ENCODE assay signal across 9 cellular contexts in genomic region chr21:33071878-33072306, GRCh38. TPM values are rescaled to one million over a fixed set of nuclear protein-coding genes. Genes with fewer than 3 reads are reported as not detected.
A peak's percentile ranks its signal among the peaks of the same experiment; 100 is the strongest.
DNase-seq lines count a peak whose midpoint lies in the region; ATAC-seq, FAIRE-seq and TF ChIP-seq lines count a peak whose summit lies in the region.
"Had no signal": no experiment of that assay in that cellular context is flagged by ENCODE, and none has a peak within 500 bp of the region (broad histone marks: within the 10 kb centered on the region; RNA-seq: fewer than 3 reads in every experiment).

No MANE protein-coding gene starts in this region.

- in situ Hi-C loops in HepG2 (cut with HindIII; ENCODE audit: extremely low pct_ligation_motif_present, low pct_unique_long_range_greater_than_20kb) = no loop called here

- TF ChIP-seq CTCF in ascending aorta (IDR thresholded peaks at IDR 0.05) = no peak
- TF ChIP-seq CTCF in HepG2 (CRISPR knock-in tag; IDR thresholded peaks at IDR 0.05) = no peak

- intact Hi-C loops in Right ventricle myocardium superior (cut with DNase I) (loop anchor here (10.0 kb wide), 1 partner anchor 103 kb away; no protein-coding TSS in a partner anchor), left ventricle myocardium superior (cut with micrococcal nuclease) (no loop called here), ascending aorta (cut with DNase I) (no loop called here), HepG2 (cut with micrococcal nuclease; ENCODE audit: unreplicated experiment) (no loop called here)

- TF ChIP-seq RAD21 in HepG2 (CRISPR knock-in tag; IDR thresholded peaks at IDR 0.05) = no peak

- no peak for FAIRE-seq in HepG2 (lab: Jason Lieb, UNC)
- FAIRE-seq: TTC549 had no signal

- H3K4me1 ChIP-seq in ascending aorta (peaks cover 0 to 8% of the 10 kb centered on the region in 2 donors), HepG2 (ENCODE audit: insufficient read depth, low read length) (no peaks in the 10 kb centered on the region), urinary bladder (ENCODE audit: insufficient read depth) (peaks cover 3% of the 10 kb centered on the region)

- POLR2A ChIA-PET in HepG2 (lab: Yijun Ruan, JAX) = no interaction called here

- DNase-seq in Right ventricle myocardium superior (peak; percentile 47), left ventricle myocardium superior (no peak), ascending aorta (ENCODE audit: low spot score in 2 of 2) (no peak), HepG2 (ENCODE audit: low spot score) (no peak), OCI-M2 (lab: John Stamatoyannopoulos, UW; ENCODE audit: unreplicated experiment) (no peak), SW480 (ENCODE audit: low spot score) (no peak)

- H3K9me3 ChIP-seq in ascending aorta (no peaks in the 10 kb centered on the region), HepG2 (ENCODE audit: low read length) (peaks cover 5% of the 10 kb centered on the region; the same call in 1 of the 2 replicates)

- H3K4me2 ChIP-seq in HepG2 (ENCODE audit: low read depth, low read length) = no peak overlapping the region

- no peak for TF ChIP-seq EP300 in HepG2 (IDR thresholded peaks at IDR 0.05; ENCODE audit: low read depth in 2 of 2, low read length in 2 of 2)
- no peak for TF ChIP-seq EP300 in HepG2 (CRISPR knock-in tag; IDR thresholded peaks at IDR 0.05; ENCODE audit: borderline replicate concordance)

- no peaks in the 10 kb centered on the region for H3K79me2 ChIP-seq in HepG2 (ENCODE audit: insufficient read depth, low read length)

- ATAC-seq in Right ventricle myocardium superior (ENCODE audit: poor library complexity) = no peak
- ATAC-seq in left ventricle myocardium superior = no peak
- ATAC-seq in HepG2 = no peak
- ATAC-seq in HG02798 (IDR thresholded peaks at IDR 0.05; ENCODE audit: poor library complexity, unreplicated experiment) = no peak

- no peaks in the 10 kb centered on the region for H4K20me1 ChIP-seq in HepG2 (ENCODE audit: insufficient read depth, low read length)

- no peak overlapping the region for H2AFZ ChIP-seq in HepG2 (ENCODE audit: low read length)

- H3K4me3 ChIP-seq in ascending aorta (peak overlapping the region; percentile 50 to 58), HepG2 (replicated peaks in 1 of 3; ENCODE audit: insufficient read depth in 1 of 3, low read depth in 2 of 3, low read length in 3 of 3) (no peak overlapping the region), urinary bladder (ENCODE audit: low read depth, low read length) (peak overlapping the region; percentile 19)

- H3K27ac ChIP-seq in ascending aorta (no peak overlapping the region), HepG2 (ENCODE audit: extremely low read length, insufficient read depth, low read length) (no peak overlapping the region), urinary bladder (ENCODE audit: low read depth) (no peak overlapping the region)

- CTCF ChIA-PET in HepG2 (lab: Yijun Ruan, JAX; ENCODE audit: low intra/inter-chr PET ratio, low total read pairs) = no interaction called here

- 26% methylated on average over 33 of the region's 33 CpGs for WGBS in HepG2 (ENCODE audit: low lambda C conversion rate)
- 3% methylated on average over 33 of the region's 33 CpGs for WGBS in urinary bladder

- peaks cover 10% of the 10 kb centered on the region for H3K27me3 ChIP-seq in ascending aorta
- H3K27me3 ChIP-seq in HepG2 (ENCODE audit: control insufficient read depth in 1 of 2, insufficient read depth in 2 of 2, low read length in 2 of 2) = peaks cover 2 to 80% of the 10 kb centered on the region in 2 experiments

- TF ChIP-seq POLR2A in HepG2 (IDR thresholded peaks at IDR 0.05; ENCODE audit: insufficient read depth in 1 of 2, low read depth in 2 of 2, low read length in 2 of 2) = no peak

- no peak overlapping the region for H3K9ac ChIP-seq in HepG2 (ENCODE audit: insufficient read depth, low read depth, low read length)

- H3K36me3 ChIP-seq in ascending aorta = no peaks in the 10 kb centered on the region
- H3K36me3 ChIP-seq in HepG2 (replicated peaks in 1 of 2; ENCODE audit: control insufficient read depth in 1 of 2, insufficient read depth in 2 of 2, low read length in 2 of 2) = no peaks in the 10 kb centered on the region
- no peaks in the 10 kb centered on the region for H3K36me3 ChIP-seq in urinary bladder (ENCODE audit: insufficient read depth)

- BruUV-seq in HepG2 (replicated peaks; lab: Mats Ljungman, UMichigan) = no TSS peak

TF ChIP-seq in HepG2, 621 proteins besides CTCF, POLR2A, EP300 and RAD21:
- peak; percentile 69; the same call in 1 of the 2 replicates for TF ChIP-seq EZH2 (conservative IDR thresholded peaks at IDR 0.05; ENCODE audit: low read depth, low read length)
- TF ChIP-seq ZNF343 (CRISPR knock-in tag; IDR thresholded peaks at IDR 0.05) = no peak

RNA-seq across cellular contexts. Expression of gene OLIG1, which starts 2.0 kb away (rescaled TPM):
- total RNA-seq in Right ventricle myocardium superior (0.59 TPM), left ventricle myocardium superior (0.62 TPM), ascending aorta (not detected), HepG2 (2016; rRNA removed; fragmentation: Illumina TruSeq; extraction: Trizol) (not detected in 2 replicates), urinary bladder (not detected)
- total RNA-seq in HepG2 (2016; cell fraction: cytosol; rRNA removed; fragmentation: Illumina TruSeq; extraction: Trizol; ENCODE audit: low read depth) = not detected in 2 replicates
- not detected in 2 replicates for total RNA-seq in HepG2 (2016; cell fraction: insoluble cytoplasmic fraction; rRNA removed; fragmentation: Illumina TruSeq; extraction: Trizol)
- not detected in 2 replicates for total RNA-seq in HepG2 (2016; cell fraction: membrane; rRNA removed; fragmentation: Illumina TruSeq; extraction: Trizol)
- not detected in 2 replicates for total RNA-seq in HepG2 (2016; cell fraction: nucleus; rRNA removed; fragmentation: Illumina TruSeq; extraction: Trizol)
- polyA plus RNA-seq in HepG2 (2011; rRNA removed) (not detected in 2 replicates), urinary bladder (not detected)
- polyA plus RNA-seq in HepG2 (2011; cell fraction: cytosol; rRNA removed) = not detected in 2 replicates
- polyA plus RNA-seq in HepG2 (2011; cell fraction: nucleus; rRNA removed) = not detected in 2 replicates
- not detected in 2 replicates for polyA plus RNA-seq in HepG2 (2012)
- not detected in 2 replicates for polyA plus RNA-seq in HepG2 (2016; cell fraction: cytosol; fragmentation: Illumina TruSeq; extraction: Trizol; ENCODE audit: low read depth)
- not detected in 2 replicates for polyA plus RNA-seq in HepG2 (2016; cell fraction: insoluble cytoplasmic fraction; fragmentation: Illumina TruSeq; extraction: Trizol; ENCODE audit: low read depth)
- not detected in 2 replicates for polyA plus RNA-seq in HepG2 (2016; cell fraction: membrane; fragmentation: Illumina TruSeq; extraction: Trizol; ENCODE audit: low read depth)
- not detected in 2 replicates for polyA plus RNA-seq in HepG2 (2016; cell fraction: nucleus; fragmentation: Illumina TruSeq; extraction: Trizol; ENCODE audit: insufficient read depth, low read depth)
- polyA minus RNA-seq in HepG2 (2011; rRNA and poly(A)+ RNA removed; ENCODE audit: low replicate concordance) = not detected in 2 replicates
- not detected in 2 replicates for polyA minus RNA-seq in HepG2 (2011; cell fraction: cytosol; rRNA and poly(A)+ RNA removed)
- polyA minus RNA-seq in HepG2 (2011; cell fraction: nucleus; rRNA and poly(A)+ RNA removed) = not detected in 2 replicates

RNA-seq across cellular contexts. Expression of gene OLIG2, which starts 46.2 kb away (rescaled TPM):
- not detected for total RNA-seq in Right ventricle myocardium superior
- not detected for total RNA-seq in left ventricle myocardium superior
- not detected for total RNA-seq in ascending aorta
- not detected in 2 replicates for total RNA-seq in HepG2 (2016; rRNA removed; fragmentation: Illumina TruSeq; extraction: Trizol)
- not detected in 2 replicates for total RNA-seq in HepG2 (2016; cell fraction: cytosol; rRNA removed; fragmentation: Illumina TruSeq; extraction: Trizol; ENCODE audit: low read depth)
- not detected in 2 replicates for total RNA-seq in HepG2 (2016; cell fraction: insoluble cytoplasmic fraction; rRNA removed; fragmentation: Illumina TruSeq; extraction: Trizol)
- total RNA-seq in HepG2 (2016; cell fraction: membrane; rRNA removed; fragmentation: Illumina TruSeq; extraction: Trizol) = not detected in 2 replicates
- total RNA-seq in HepG2 (2016; cell fraction: nucleus; rRNA removed; fragmentation: Illumina TruSeq; extraction: Trizol) = not detected in 2 replicates
- not detected in 2 replicates for polyA plus RNA-seq in HepG2 (2011; rRNA removed)
- polyA plus RNA-seq in HepG2 (2011; cell fraction: cytosol; rRNA removed) = not detected in 2 replicates
- polyA plus RNA-seq in HepG2 (2011; cell fraction: nucleus; rRNA removed) = not detected in 2 replicates
- polyA plus RNA-seq in HepG2 (2012) = not detected in 2 replicates
- not detected in 2 replicates for polyA plus RNA-seq in HepG2 (2016; cell fraction: cytosol; fragmentation: Illumina TruSeq; extraction: Trizol; ENCODE audit: low read depth)
- not detected in 2 replicates for polyA plus RNA-seq in HepG2 (2016; cell fraction: insoluble cytoplasmic fraction; fragmentation: Illumina TruSeq; extraction: Trizol; ENCODE audit: low read depth)
- not detected in 2 replicates for polyA plus RNA-seq in HepG2 (2016; cell fraction: membrane; fragmentation: Illumina TruSeq; extraction: Trizol; ENCODE audit: low read depth)
- not detected in 2 replicates for polyA plus RNA-seq in HepG2 (2016; cell fraction: nucleus; fragmentation: Illumina TruSeq; extraction: Trizol; ENCODE audit: insufficient read depth, low read depth)
- not detected in 2 replicates for polyA minus RNA-seq in HepG2 (2011; rRNA and poly(A)+ RNA removed; ENCODE audit: low replicate concordance)
- not detected in 2 replicates for polyA minus RNA-seq in HepG2 (2011; cell fraction: cytosol; rRNA and poly(A)+ RNA removed)
- polyA minus RNA-seq in HepG2 (2011; cell fraction: nucleus; rRNA and poly(A)+ RNA removed) = not detected in 2 replicates
- total RNA-seq in urinary bladder = not detected
- not detected for polyA plus RNA-seq in urinary bladder

Comparison
In these comparisons a context has a peak if more than half of its experiments do, and no peak if none do; other contexts are left out.
1. H3K4me3 ChIP-seq: peak in ascending aorta (2 of 2) and urinary bladder (single experiment); none in HepG2 (0 of 3).